24 cellular contexts compared by ENCODE assay signal in genomic region chr2:69097148-69097610, GRCh38.
DNase-seq lines count a peak whose midpoint lies in the region; ATAC-seq and TF ChIP-seq lines count a peak whose summit lies in the region.
"Had no signal": no experiment of that assay in that cellular context is flagged by ENCODE, and none has a peak within 500 bp of the region (broad histone marks: within the 10 kb centered on the region; RNA-seq: fewer than 3 reads in every experiment).

No MANE protein-coding gene starts in this region.

- H3K36me3 ChIP-seq in right lobe of liver = no peaks in the 10 kb centered on the region
- H3K36me3 ChIP-seq in sigmoid colon = peaks cover 0 to 17% (median 0%) of the 10 kb centered on the region in 4 donors
- H3K36me3 ChIP-seq in mesendoderm (ENCODE audit: control insufficient read depth, insufficient read depth, low read length) = no peaks in the 10 kb centered on the region
- H3K36me3 ChIP-seq: neural progenitor cell, uterus had no signal

- no peaks in the 10 kb centered on the region for H3K79me1 ChIP-seq in mesendoderm (ENCODE audit: low read length)

- TF ChIP-seq POLR2A in right lobe of liver (IDR thresholded peaks at IDR 0.05) = no peak
- no peak for TF ChIP-seq POLR2A in sigmoid colon (IDR thresholded peaks at IDR 0.05)

- no peak overlapping the region for H3K23ac ChIP-seq in mesendoderm (ENCODE audit: low read length)

- no peak overlapping the region for H2AK5ac ChIP-seq in mesendoderm (ENCODE audit: low read length)

- intact Hi-C loops in right lobe of liver (cut with DNase I) (no loop called here), sigmoid colon (cut with DNase I) (no loop called here)

- TF ChIP-seq CTCF in right lobe of liver (IDR thresholded peaks at IDR 0.05) (no peak), sigmoid colon (IDR thresholded peaks at IDR 0.05) (no peak), HFFc6 (IDR thresholded peaks at IDR 0.05) (no peak)

- no peak for TF ChIP-seq EP300 in sigmoid colon (IDR thresholded peaks at IDR 0.05)

- H3K56ac ChIP-seq in mesendoderm (ENCODE audit: low read length) = no peak overlapping the region

- 21% methylated on average over 2 of the region's 2 CpGs for WGBS in right lobe of liver (ENCODE audit: insufficient coverage, low coverage, low lambda C conversion rate, missing lambda C conversion rate)
- WGBS in sigmoid colon, 2 donors = 21 to 61% methylated on average over 2 of the region's 2 CpGs
- WGBS in mesendoderm (ENCODE audit: extremely low coverage, insufficient coverage, low lambda C conversion rate) = no CpG with 5 or more reads among the region's 2 CpGs

- no peak overlapping the region for H3K27ac ChIP-seq in right lobe of liver
- H3K27ac ChIP-seq in sigmoid colon = peak overlapping the region in 3 of 4 donors; percentile 48 to 68 (median 54)
- no peak overlapping the region for H3K27ac ChIP-seq in mesendoderm (ENCODE audit: low read depth, low read length)
- H3K27ac ChIP-seq: neural progenitor cell, VCaP had no signal

- ATAC-seq in right lobe of liver = peak; percentile 49 to 75 (median 68)

- H3K4me1 ChIP-seq in right lobe of liver = no peaks in the 10 kb centered on the region
- H3K4me1 ChIP-seq in sigmoid colon = peaks cover 0 to 26% (median 10%) of the 10 kb centered on the region in 4 donors
- no peaks in the 10 kb centered on the region for H3K4me1 ChIP-seq in mesendoderm (ENCODE audit: control insufficient read depth, low read depth, low read length)
- H3K4me1 ChIP-seq: uterus had no signal

- no peak overlapping the region for H3K4me2 ChIP-seq in mesendoderm (ENCODE audit: low read length)
- H3K4me2 ChIP-seq: neural progenitor cell had no signal

- H3K4me1 Mint-ChIP-seq in HFFc6 (ENCODE audit: low read depth) = peaks cover 55% of the 10 kb centered on the region

- H4K5ac ChIP-seq in mesendoderm (ENCODE audit: low read length) = no peak overlapping the region

- no peak overlapping the region for H2BK5ac ChIP-seq in mesendoderm (ENCODE audit: low read length)

- no peaks in the 10 kb centered on the region for H3K79me2 ChIP-seq in mesendoderm (ENCODE audit: control insufficient read depth, insufficient read depth, low read length)

- no peak overlapping the region for H3K4ac ChIP-seq in mesendoderm (ENCODE audit: low read depth, low read length)

- H4K8ac ChIP-seq in mesendoderm (ENCODE audit: low read depth, low read length) = no peak overlapping the region

- no peak overlapping the region for H3K27ac Mint-ChIP-seq in HFFc6
- H3K27ac Mint-ChIP-seq: activated CD4-positive, alpha-beta memory T cell treated with anti-CD3 and anti-CD28 coated beads for 36 hours; activated naive CD4-positive, alpha-beta T cell treated with anti-CD3 and anti-CD28 coated beads for 36 hours; neural progenitor cell; stimulated activated naive CD8-positive, alpha-beta T cell treated with anti-CD3 and anti-CD28 coated beads, Interleukin-15, Interleukin-2, amounts not matched to agents 100 ng/mL and 50 ng/mL, for 24 hours had no signal

- H3K9me3 Mint-ChIP-seq in HFFc6 = no peaks in the 10 kb centered on the region
- H3K9me3 Mint-ChIP-seq: activated CD4-positive, alpha-beta memory T cell treated with anti-CD3 and anti-CD28 coated beads for 36 hours; activated naive CD4-positive, alpha-beta T cell treated with anti-CD3 and anti-CD28 coated beads for 36 hours; neural progenitor cell; stimulated activated naive CD8-positive, alpha-beta T cell treated with anti-CD3 and anti-CD28 coated beads, Interleukin-15, Interleukin-2, amounts not matched to agents 100 ng/mL and 50 ng/mL, for 24 hours had no signal

- H2BK120ac ChIP-seq in mesendoderm (ENCODE audit: low read depth, low read length) = no peak overlapping the region

- H3K9me3 ChIP-seq in right lobe of liver = no peaks in the 10 kb centered on the region
- H3K9me3 ChIP-seq in sigmoid colon = no peaks in the 10 kb centered on the region
- H3K9me3 ChIP-seq: uterus had no signal

- no peak overlapping the region for H3K4me3 Mint-ChIP-seq in HFFc6
- H3K4me3 Mint-ChIP-seq: activated CD4-positive, alpha-beta memory T cell treated with anti-CD3 and anti-CD28 coated beads for 36 hours; activated naive CD4-positive, alpha-beta T cell treated with anti-CD3 and anti-CD28 coated beads for 36 hours; neural progenitor cell; stimulated activated naive CD8-positive, alpha-beta T cell treated with anti-CD3 and anti-CD28 coated beads, Interleukin-15, Interleukin-2, amounts not matched to agents 100 ng/mL and 50 ng/mL, for 24 hours had no signal

- no peaks in the 10 kb centered on the region for H3K27me3 ChIP-seq in right lobe of liver
- H3K27me3 ChIP-seq in sigmoid colon = no peaks in the 10 kb centered on the region
- no peaks in the 10 kb centered on the region for H3K27me3 ChIP-seq in mesendoderm (ENCODE audit: insufficient read depth, low read length, poor library complexity)
- H3K27me3 ChIP-seq: neural progenitor cell, uterus had no signal

- H2BK15ac ChIP-seq in mesendoderm (replicated peaks; ENCODE audit: low read depth) = no peak overlapping the region

- peaks cover 23% of the 10 kb centered on the region for H3K36me3 Mint-ChIP-seq in HFFc6 (ENCODE audit: low read depth)
- H3K36me3 Mint-ChIP-seq: activated CD4-positive, alpha-beta memory T cell treated with anti-CD3 and anti-CD28 coated beads for 36 hours had no signal

- H3K9ac ChIP-seq in mesendoderm (ENCODE audit: low read length) = no peak overlapping the region
- H3K9ac ChIP-seq: neural progenitor cell had no signal

- DNase-seq in OCI-M1 (lab: John Stamatoyannopoulos, UW) (peak; percentile 4), dermis blood vessel endothelial cell (peak; percentile 70), right lobe of liver (no peak), sigmoid colon (no peak), mesendoderm (no peak), SIG-M5 treated with dmso at 0.1 percent for 504 hours (lab: John Stamatoyannopoulos, UW; ENCODE audit: unreplicated experiment) (no peak), NCI-H2029 treated with DMSO at 0.1 percent for 48 hours (lab: John Stamatoyannopoulos, UW) (no peak), HFFc6 (no peak)
- DNase-seq: activated CD4-positive, alpha-beta memory T cell treated with anti-CD3 and anti-CD28 coated beads for 36 hours; activated naive CD4-positive, alpha-beta T cell treated with anti-CD3 and anti-CD28 coated beads for 36 hours; activated T-cell treated with anti-CD3 and anti-CD28 coated beads, Interleukin-2, amount 50 U/mL, for 1 hour; cortex of kidney; DMS79 treated with DMSO at 0.1 percent for 48 hours; erythroblast; mesenchymal stem cell; NCI-H1694 treated with DMSO at 0.1 percent for 48 hours; NCI-H446; NK-92 treated with Interleukin-12 subunit alpha and Interleukin-12 subunit beta, amount 100 ng/mL, for 24 hours; right cardiac atrium; T-helper 1 cell; uterus had no signal

- no peak overlapping the region for H3K18ac ChIP-seq in mesendoderm (ENCODE audit: low read length)

- peaks cover 3% of the 10 kb centered on the region; the same call in 1 of the 2 replicates for H3K27me3 Mint-ChIP-seq in HFFc6 (ENCODE audit: insufficient read depth)

- H3K4me3 ChIP-seq in right lobe of liver = no peak overlapping the region
- H3K4me3 ChIP-seq in sigmoid colon = no peak overlapping the region
- no peak overlapping the region for H3K4me3 ChIP-seq in mesendoderm (ENCODE audit: low read length)
- H3K4me3 ChIP-seq: neural progenitor cell, uterus had no signal

Comparison
In these comparisons a context has a peak if more than half of its experiments do, and no peak if none do; other contexts are left out.
1. DNase-seq: peak in OCI-M1 (single experiment) and dermis blood vessel endothelial cell (single experiment); none in right lobe of liver (0 of 3), sigmoid colon (single experiment), mesendoderm (single experiment), SIG-M5 treated with dmso at 0.1 percent for 504 hours (single experiment), NCI-H2029 treated with DMSO at 0.1 percent for 48 hours (single experiment) and HFFc6 (single experiment).
2. H3K27ac ChIP-seq: peak in sigmoid colon (3 of 4); none in right lobe of liver (0 of 3) and mesendoderm (single experiment).